Comparison of ENCODE assay signal across 24 cellular contexts in the genomic region with DNA sequence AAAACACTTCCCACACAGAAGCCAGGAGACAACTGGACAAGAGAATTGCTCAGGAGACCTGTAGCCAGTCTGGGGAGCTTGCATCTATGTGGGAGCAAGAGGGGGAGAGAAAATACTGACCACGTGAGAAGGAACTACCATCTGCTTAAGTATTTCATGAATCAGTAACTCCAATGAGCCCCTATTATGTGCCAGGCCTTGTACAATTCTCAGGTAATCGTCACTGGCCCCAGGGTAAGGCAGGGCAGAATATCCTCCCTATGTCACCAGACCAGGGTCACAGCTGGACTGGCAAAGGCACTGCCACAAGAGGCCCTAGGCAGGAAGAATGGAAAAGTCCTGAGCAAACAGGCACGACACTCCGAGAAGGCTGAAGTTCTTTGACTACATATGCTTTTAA. TPM values are rescaled to one million over a fixed set of nuclear protein-coding genes. Genes with fewer than 3 reads are reported as not detected.
DNase-seq lines count a peak whose midpoint lies in the region; ATAC-seq, FAIRE-seq and TF ChIP-seq lines count a peak whose summit lies in the region.
"Had no signal": no experiment of that assay in that cellular context is flagged by ENCODE, and none has a peak within 500 bp of the region (broad histone marks: within the 10 kb centered on the region; RNA-seq: fewer than 3 reads in every experiment).

No MANE protein-coding gene starts in this region.

- no peak for DNase-seq in activated naive CD4-positive, alpha-beta T cell treated with anti-CD3 and anti-CD28 coated beads, Interleukin-2, amount 10 ng/mL, durations not matched to agents 7 days and 5 days
- no peak for DNase-seq in activated naive CD4-positive, alpha-beta T cell treated with Interleukin-2 at 50 U/mL for 16 hours
- DNase-seq in NCI-H524 (lab: John Stamatoyannopoulos, UW) (peak; percentile 38 to 77), cerebellum (ENCODE audit: low spot score) (peak; percentile 42), pancreas (no peak), T-cell (no peak), mesothelial cell of epicardium (ENCODE audit: low spot score in 2 of 2, unreplicated experiment in 2 of 2) (no peak)
- DNase-seq: activated CD4-positive, CD25-positive, alpha-beta regulatory T cell treated with anti-CD3 and anti-CD28 coated beads, Interleukin-2, amount 50 U/mL, for 72 hours; activated CD8-positive, alpha-beta memory T cell treated with anti-CD3 and anti-CD28 coated beads, Interleukin-2, amount 10 ng/mL, durations not matched to agents 7 days and 5 days; activated effector memory CD4-positive, alpha-beta T cell treated with anti-CD3 and anti-CD28 coated beads, Interleukin-2, amount 50 U/mL, for 16 hours; C1 segment of cervical spinal cord; effector CD4-positive, alpha-beta T cell; GM23248; heart right ventricle; immature natural killer cell; MV-4-11; NCI-H187 treated with DMSO at 0.1 percent for 48 hours; nephron progenitor cell; psoas muscle had no signal

- intact Hi-C loops in pancreas (cut with DNase I): no loop called here

- CTCF ChIA-PET in activated naive CD4-positive, alpha-beta T cell treated with anti-CD3 and anti-CD28 coated beads, Interleukin-2, amount 10 ng/mL, durations not matched to agents 7 days and 5 days (lab: Charles Lee): no interaction called here
- CTCF ChIA-PET in T-cell (lab: Charles Lee): interaction anchor here (0.5 to 1.1 kb wide), 2 partner anchors 12 to 21 kb away, joined by 3 to 5 read pairs; no protein-coding TSS in a partner anchor

- no peaks in the 10 kb centered on the region for H3K9me3 ChIP-seq in pancreas
- H3K9me3 ChIP-seq: A549, heart right ventricle, psoas muscle, SJSA1, thoracic aorta had no signal

- WGBS in pancreas, 2 donors: 23 to 35% methylated on average over 4 of the region's 4 CpGs

- peaks cover 2% of the 10 kb centered on the region for H3K36me3 Mint-ChIP-seq in activated naive CD4-positive, alpha-beta T cell treated with anti-CD3 and anti-CD28 coated beads, Interleukin-2, amount 10 ng/mL, durations not matched to agents 7 days and 5 days
- H3K36me3 Mint-ChIP-seq in T-cell (no peaks in the 10 kb centered on the region), mesothelial cell of epicardium (peaks cover 2% of the 10 kb centered on the region)
- H3K36me3 Mint-ChIP-seq: activated CD8-positive, alpha-beta memory T cell treated with anti-CD3 and anti-CD28 coated beads, Interleukin-2, amount 10 ng/mL, durations not matched to agents 7 days and 5 days; immature natural killer cell had no signal

- no peaks in the 10 kb centered on the region for H3K27me3 Mint-ChIP-seq in activated naive CD4-positive, alpha-beta T cell treated with anti-CD3 and anti-CD28 coated beads, Interleukin-2, amount 10 ng/mL, durations not matched to agents 7 days and 5 days
- H3K27me3 Mint-ChIP-seq in T-cell: no peaks in the 10 kb centered on the region
- H3K27me3 Mint-ChIP-seq in mesothelial cell of epicardium (ENCODE audit: low read depth): no peaks in the 10 kb centered on the region
- H3K27me3 Mint-ChIP-seq: activated CD8-positive, alpha-beta memory T cell treated with anti-CD3 and anti-CD28 coated beads, Interleukin-2, amount 10 ng/mL, durations not matched to agents 7 days and 5 days had no signal

- H3K27me3 ChIP-seq in pancreas: no peaks in the 10 kb centered on the region
- H3K27me3 ChIP-seq: heart right ventricle, SJSA1 had no signal

- no peak overlapping the region for H3K4me3 ChIP-seq in pancreas
- H3K4me3 ChIP-seq: A549, GM23248, heart right ventricle, psoas muscle, SJSA1, thoracic aorta had no signal

- H3K4me3 Mint-ChIP-seq in activated naive CD4-positive, alpha-beta T cell treated with anti-CD3 and anti-CD28 coated beads, Interleukin-2, amount 10 ng/mL, durations not matched to agents 7 days and 5 days: no peak overlapping the region
- H3K4me3 Mint-ChIP-seq in T-cell (peak overlapping the region in 1 of 3 donors; percentile 44), mesothelial cell of epicardium (no peak overlapping the region)
- H3K4me3 Mint-ChIP-seq: activated CD8-positive, alpha-beta memory T cell treated with anti-CD3 and anti-CD28 coated beads, Interleukin-2, amount 10 ng/mL, durations not matched to agents 7 days and 5 days; nephron progenitor cell had no signal

- peak overlapping the region; percentile 19 for H3K27ac Mint-ChIP-seq in activated naive CD4-positive, alpha-beta T cell treated with anti-CD3 and anti-CD28 coated beads, Interleukin-2, amount 10 ng/mL, durations not matched to agents 7 days and 5 days
- H3K27ac Mint-ChIP-seq in T-cell (no peak overlapping the region), mesothelial cell of epicardium (no peak overlapping the region)
- H3K27ac Mint-ChIP-seq: nephron progenitor cell had no signal

- POLR2A ChIA-PET in T-cell (lab: Charles Lee): no interaction called here

- H3K36me3 ChIP-seq in pancreas: no peaks in the 10 kb centered on the region
- H3K36me3 ChIP-seq: heart right ventricle, thoracic aorta had no signal

- FAIRE-seq in pancreas (lab: Jason Lieb, UNC): no peak
- FAIRE-seq: A549 had no signal

- TF ChIP-seq CTCF in pancreas (IDR thresholded peaks at IDR 0.05) (no peak), mesothelial cell of epicardium (IDR thresholded peaks at IDR 0.05; ENCODE audit: unreplicated experiment) (no peak)

- ATAC-seq in pancreas (peak; percentile 15 to 36 (median 20)), T-cell (replicated peaks in 1 of 4) (no peak), GM18868 (IDR thresholded peaks at IDR 0.05; ENCODE audit: unreplicated experiment) (no peak)
- ATAC-seq: A549; activated CD8-positive, alpha-beta memory T cell treated with anti-CD3 and anti-CD28 coated beads, Interleukin-2, amount 10 ng/mL, durations not matched to agents 7 days and 5 days had no signal

- no peak overlapping the region for H3K27ac ChIP-seq in pancreas
- H3K27ac ChIP-seq: A549, GM23248, heart right ventricle, psoas muscle, SJSA1, thoracic aorta had no signal

- peaks cover 64% of the 10 kb centered on the region for H3K4me1 Mint-ChIP-seq in activated naive CD4-positive, alpha-beta T cell treated with anti-CD3 and anti-CD28 coated beads, Interleukin-2, amount 10 ng/mL, durations not matched to agents 7 days and 5 days
- peaks cover 79 to 97% (median 95%) of the 10 kb centered on the region in 3 donors for H3K4me1 Mint-ChIP-seq in T-cell
- peaks cover 8% of the 10 kb centered on the region for H3K4me1 Mint-ChIP-seq in mesothelial cell of epicardium

- H3K9me3 Mint-ChIP-seq in activated naive CD4-positive, alpha-beta T cell treated with anti-CD3 and anti-CD28 coated beads, Interleukin-2, amount 10 ng/mL, durations not matched to agents 7 days and 5 days: no peaks in the 10 kb centered on the region
- H3K9me3 Mint-ChIP-seq in T-cell (no peaks in the 10 kb centered on the region), mesothelial cell of epicardium (no peaks in the 10 kb centered on the region)
- H3K9me3 Mint-ChIP-seq: immature natural killer cell, nephron progenitor cell had no signal

- H3K4me1 ChIP-seq in pancreas: peaks cover 12 to 24% (median 15%) of the 10 kb centered on the region in 3 donors
- H3K4me1 ChIP-seq: SJSA1 had no signal

RNA-seq across cellular contexts. Expression of gene USP7, which starts 25.9 kb away (rescaled TPM):
- total RNA-seq in cerebellum (108 TPM), pancreas (10 to 100 TPM; 37.1 to 56.5 (median 40.6) TPM), T-cell (100 to 1,000 TPM; 159 to 261 (median 169) TPM), mesothelial cell of epicardium (135 to 139 TPM (median 136 TPM) in 3 replicates)
- polyA plus RNA-seq in pancreas: 10 to 100 TPM; 13.0 to 30.2 TPM

RNA-seq across cellular contexts. Expression of gene LITAFD, which starts 55.7 kb away (rescaled TPM):
- total RNA-seq in cerebellum (not detected), pancreas (not detected), T-cell (not detected), mesothelial cell of epicardium (not detected in 3 replicates)
- polyA plus RNA-seq in pancreas: not detected
- total RNA-seq: activated CD8-positive, alpha-beta memory T cell treated with anti-CD3 and anti-CD28 coated beads, Interleukin-2, amount 10 ng/mL, durations not matched to agents 7 days and 5 days; GM23248; heart right ventricle; OCI-LY7; psoas muscle; SJSA1; thoracic aorta had no signal
- polyA plus RNA-seq: A549, GM23248, heart right ventricle, immature natural killer cell, psoas muscle had no signal

Comparison
In these comparisons a context has a peak if more than half of its experiments do, and no peak if none do; other contexts are left out.
1. DNase-seq: peak in NCI-H524 (2 of 2) and cerebellum (single experiment); none in activated naive CD4-positive, alpha-beta T cell treated with anti-CD3 and anti-CD28 coated beads, Interleukin-2, amount 10 ng/mL, durations not matched to agents 7 days and 5 days (single experiment), activated naive CD4-positive, alpha-beta T cell treated with Interleukin-2 at 50 U/mL for 16 hours (single experiment), pancreas (0 of 6), T-cell (0 of 34) and mesothelial cell of epicardium (0 of 2).
2. ATAC-seq: peak in pancreas (4 of 4); none in T-cell (0 of 4) and GM18868 (single experiment).